In the genomic region with DNA sequence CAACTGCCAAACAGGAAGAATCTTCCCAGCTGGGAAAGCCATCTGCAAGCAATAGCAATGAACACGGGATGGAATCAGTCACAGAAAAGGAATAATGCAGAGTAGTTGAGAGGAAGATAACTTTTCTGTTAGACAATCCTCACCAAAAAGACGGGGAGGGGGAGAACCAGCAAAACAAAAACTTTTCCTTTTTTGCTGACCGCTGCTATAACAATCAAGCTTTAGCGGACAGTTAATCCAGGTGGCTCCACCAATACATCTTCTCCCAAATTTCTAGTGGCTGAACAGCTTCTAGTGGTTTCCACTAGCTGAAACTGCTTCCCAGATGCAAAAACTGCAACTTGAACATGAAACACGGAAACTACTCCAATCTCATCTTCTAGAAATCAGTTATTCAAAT, we compare ENCODE assay signal across 8 cellular contexts. TPM values are rescaled to one million over a fixed set of nuclear protein-coding genes. Genes with fewer than 3 reads are reported as not detected.
DNase-seq lines count a peak whose midpoint lies in the region; ATAC-seq and TF ChIP-seq lines count a peak whose summit lies in the region.

No MANE protein-coding gene starts in this region.

- H3K4me3 ChIP-seq in H7 (ENCODE audit: insufficient read depth, low read depth, low read length), result peak overlapping the region; percentile 97
- H3K4me3 ChIP-seq in skeletal muscle tissue (ENCODE audit: low read length in 3 of 3), result peak overlapping the region; percentile 88 to 97 (median 89)

- H3K27me3 Mint-ChIP-seq in WTC11 (ENCODE audit: low read depth), result no peaks in the 10 kb centered on the region; the same call in 1 of the 2 replicates
- no peaks in the 10 kb centered on the region for H3K27me3 Mint-ChIP-seq in glutamatergic neuron (ENCODE audit: unreplicated experiment)

- H3K9ac ChIP-seq in skeletal muscle tissue (ENCODE audit: low read depth in 1 of 3, low read length in 3 of 3), result peak overlapping the region; percentile 97 to 100 (median 97)

- H3K27me3 ChIP-seq in H7 (ENCODE audit: control insufficient read depth, insufficient read depth, low read length) (no peaks in the 10 kb centered on the region), skeletal muscle tissue (ENCODE audit: control insufficient read depth in 3 of 3, insufficient read depth in 3 of 3, low read length in 3 of 3) (no peaks in the 10 kb centered on the region)

- peaks cover 12% of the 10 kb centered on the region for H3K36me3 Mint-ChIP-seq in WTC11
- H3K36me3 Mint-ChIP-seq in glutamatergic neuron (ENCODE audit: unreplicated experiment), result no peaks in the 10 kb centered on the region

- peak overlapping the region; percentile 89 for H3K27ac ChIP-seq in skeletal muscle tissue (ENCODE audit: low read depth, low read length)

- DNase-seq in H7 (peak; percentile 13), WTC11 (ENCODE audit: low spot score) (no peak), glutamatergic neuron (no peak), AG08395 (ENCODE audit: low spot score) (no peak), DMS79 (lab: John Stamatoyannopoulos, UW) (no peak), mucosa of gallbladder (ENCODE audit: low spot score) (no peak), GDM1 (lab: John Stamatoyannopoulos, UW) (no peak)

- CTCF ChIA-PET in WTC11 (lab: Charles Lee), result interaction anchor here (0.9 to 3.5 kb wide), 5 partner anchors 13 to 170 kb away, joined by 4 to 13 read pairs (median 5); no protein-coding TSS in a partner anchor

- H3K4me1 Mint-ChIP-seq in WTC11 (peaks cover 37% of the 10 kb centered on the region), glutamatergic neuron (ENCODE audit: low read depth, unreplicated experiment) (peaks cover 41% of the 10 kb centered on the region)

- H3K9me3 Mint-ChIP-seq in WTC11 (no peaks in the 10 kb centered on the region), glutamatergic neuron (ENCODE audit: unreplicated experiment) (peaks cover 5% of the 10 kb centered on the region)

- H3K36me3 ChIP-seq in H7 (replicated peaks; ENCODE audit: control insufficient read depth, insufficient read depth, low read length) (peaks cover 9% of the 10 kb centered on the region), skeletal muscle tissue (ENCODE audit: control insufficient read depth in 3 of 3, insufficient read depth in 3 of 3, low read length in 3 of 3) (peaks cover 3 to 16% (median 9%) of the 10 kb centered on the region in 3 donors)

- peak overlapping the region; percentile 94 for H3K27ac Mint-ChIP-seq in WTC11
- H3K27ac Mint-ChIP-seq in glutamatergic neuron (ENCODE audit: unreplicated experiment), result peak overlapping the region; percentile 76

- ATAC-seq in WTC11, result no peak

- peaks cover 59 to 70% (median 63%) of the 10 kb centered on the region in 3 donors for H3K4me1 ChIP-seq in skeletal muscle tissue (ENCODE audit: control insufficient read depth in 3 of 3, insufficient read depth in 3 of 3, low read length in 3 of 3)

- TF ChIP-seq CTCF in WTC11 (IDR thresholded peaks at IDR 0.05), result no peak
- TF ChIP-seq CTCF in glutamatergic neuron (IDR thresholded peaks at IDR 0.05; ENCODE audit: partially characterized antibody, unreplicated experiment), result no peak

- no peaks in the 10 kb centered on the region for H3K9me3 ChIP-seq in skeletal muscle tissue (ENCODE audit: control insufficient read depth in 3 of 3, low read length in 3 of 3)

- POLR2A ChIA-PET in WTC11 (lab: Charles Lee), result interaction anchor here (1.2 to 2.0 kb wide), 2 partner anchors 158 to 170 kb away, joined by 3 to 6 read pairs; a partner anchor contains a TSS

- peak overlapping the region; percentile 96 for H3K4me3 Mint-ChIP-seq in WTC11
- H3K4me3 Mint-ChIP-seq in glutamatergic neuron (ENCODE audit: unreplicated experiment), result peak overlapping the region; percentile 88

TF ChIP-seq in WTC11, 78 proteins besides CTCF, POLR2A, EP300 and RAD21 (continues in another document):
- TF ChIP-seq, protein P1, sequence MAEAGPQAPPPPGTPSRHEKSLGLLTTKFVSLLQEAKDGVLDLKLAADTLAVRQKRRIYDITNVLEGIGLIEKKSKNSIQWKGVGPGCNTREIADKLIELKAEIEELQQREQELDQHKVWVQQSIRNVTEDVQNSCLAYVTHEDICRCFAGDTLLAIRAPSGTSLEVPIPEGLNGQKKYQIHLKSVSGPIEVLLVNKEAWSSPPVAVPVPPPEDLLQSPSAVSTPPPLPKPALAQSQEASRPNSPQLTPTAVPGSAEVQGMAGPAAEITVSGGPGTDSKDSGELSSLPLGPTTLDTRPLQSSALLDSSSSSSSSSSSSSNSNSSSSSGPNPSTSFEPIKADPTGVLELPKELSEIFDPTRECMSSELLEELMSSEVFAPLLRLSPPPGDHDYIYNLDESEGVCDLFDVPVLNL (CRISPR knock-in tag; IDR thresholded peaks at IDR 0.05; ENCODE audit: borderline replicate concordance, low read depth), result no peak
- TF ChIP-seq SP1 (CRISPR knock-in tag; conservative IDR thresholded peaks at IDR 0.05), result no peak
- TF ChIP-seq, protein P2, sequence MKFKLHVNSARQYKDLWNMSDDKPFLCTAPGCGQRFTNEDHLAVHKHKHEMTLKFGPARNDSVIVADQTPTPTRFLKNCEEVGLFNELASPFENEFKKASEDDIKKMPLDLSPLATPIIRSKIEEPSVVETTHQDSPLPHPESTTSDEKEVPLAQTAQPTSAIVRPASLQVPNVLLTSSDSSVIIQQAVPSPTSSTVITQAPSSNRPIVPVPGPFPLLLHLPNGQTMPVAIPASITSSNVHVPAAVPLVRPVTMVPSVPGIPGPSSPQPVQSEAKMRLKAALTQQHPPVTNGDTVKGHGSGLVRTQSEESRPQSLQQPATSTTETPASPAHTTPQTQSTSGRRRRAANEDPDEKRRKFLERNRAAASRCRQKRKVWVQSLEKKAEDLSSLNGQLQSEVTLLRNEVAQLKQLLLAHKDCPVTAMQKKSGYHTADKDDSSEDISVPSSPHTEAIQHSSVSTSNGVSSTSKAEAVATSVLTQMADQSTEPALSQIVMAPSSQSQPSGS (CRISPR knock-in tag; IDR thresholded peaks at IDR 0.05; ENCODE audit: borderline replicate concordance, low read depth), result no peak
- TF ChIP-seq, protein P3, sequence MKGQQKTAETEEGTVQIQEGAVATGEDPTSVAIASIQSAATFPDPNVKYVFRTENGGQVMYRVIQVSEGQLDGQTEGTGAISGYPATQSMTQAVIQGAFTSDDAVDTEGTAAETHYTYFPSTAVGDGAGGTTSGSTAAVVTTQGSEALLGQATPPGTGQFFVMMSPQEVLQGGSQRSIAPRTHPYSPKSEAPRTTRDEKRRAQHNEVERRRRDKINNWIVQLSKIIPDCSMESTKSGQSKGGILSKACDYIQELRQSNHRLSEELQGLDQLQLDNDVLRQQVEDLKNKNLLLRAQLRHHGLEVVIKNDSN (CRISPR knock-in tag; IDR thresholded peaks at IDR 0.05), result no peak
- TF ChIP-seq, protein P4, sequence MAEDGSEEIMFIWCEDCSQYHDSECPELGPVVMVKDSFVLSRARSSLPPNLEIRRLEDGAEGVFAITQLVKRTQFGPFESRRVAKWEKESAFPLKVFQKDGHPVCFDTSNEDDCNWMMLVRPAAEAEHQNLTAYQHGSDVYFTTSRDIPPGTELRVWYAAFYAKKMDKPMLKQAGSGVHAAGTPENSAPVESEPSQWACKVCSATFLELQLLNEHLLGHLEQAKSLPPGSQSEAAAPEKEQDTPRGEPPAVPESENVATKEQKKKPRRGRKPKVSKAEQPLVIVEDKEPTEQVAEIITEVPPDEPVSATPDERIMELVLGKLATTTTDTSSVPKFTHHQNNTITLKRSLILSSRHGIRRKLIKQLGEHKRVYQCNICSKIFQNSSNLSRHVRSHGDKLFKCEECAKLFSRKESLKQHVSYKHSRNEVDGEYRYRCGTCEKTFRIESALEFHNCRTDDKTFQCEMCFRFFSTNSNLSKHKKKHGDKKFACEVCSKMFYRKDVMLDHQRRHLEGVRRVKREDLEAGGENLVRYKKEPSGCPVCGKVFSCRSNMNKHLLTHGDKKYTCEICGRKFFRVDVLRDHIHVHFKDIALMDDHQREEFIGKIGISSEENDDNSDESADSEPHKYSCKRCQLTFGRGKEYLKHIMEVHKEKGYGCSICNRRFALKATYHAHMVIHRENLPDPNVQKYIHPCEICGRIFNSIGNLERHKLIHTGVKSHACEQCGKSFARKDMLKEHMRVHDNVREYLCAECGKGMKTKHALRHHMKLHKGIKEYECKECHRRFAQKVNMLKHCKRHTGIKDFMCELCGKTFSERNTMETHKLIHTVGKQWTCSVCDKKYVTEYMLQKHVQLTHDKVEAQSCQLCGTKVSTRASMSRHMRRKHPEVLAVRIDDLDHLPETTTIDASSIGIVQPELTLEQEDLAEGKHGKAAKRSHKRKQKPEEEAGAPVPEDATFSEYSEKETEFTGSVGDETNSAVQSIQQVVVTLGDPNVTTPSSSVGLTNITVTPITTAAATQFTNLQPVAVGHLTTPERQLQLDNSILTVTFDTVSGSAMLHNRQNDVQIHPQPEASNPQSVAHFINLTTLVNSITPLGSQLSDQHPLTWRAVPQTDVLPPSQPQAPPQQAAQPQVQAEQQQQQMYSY (CRISPR knock-in tag; IDR thresholded peaks at IDR 0.05), result no peak
- no peak for TF ChIP-seq GABPB1 (CRISPR knock-in tag; IDR thresholded peaks at IDR 0.05)
- TF ChIP-seq ZNF423 (CRISPR knock-in tag; IDR thresholded peaks at IDR 0.05), result no peak
- TF ChIP-seq, protein P5, sequence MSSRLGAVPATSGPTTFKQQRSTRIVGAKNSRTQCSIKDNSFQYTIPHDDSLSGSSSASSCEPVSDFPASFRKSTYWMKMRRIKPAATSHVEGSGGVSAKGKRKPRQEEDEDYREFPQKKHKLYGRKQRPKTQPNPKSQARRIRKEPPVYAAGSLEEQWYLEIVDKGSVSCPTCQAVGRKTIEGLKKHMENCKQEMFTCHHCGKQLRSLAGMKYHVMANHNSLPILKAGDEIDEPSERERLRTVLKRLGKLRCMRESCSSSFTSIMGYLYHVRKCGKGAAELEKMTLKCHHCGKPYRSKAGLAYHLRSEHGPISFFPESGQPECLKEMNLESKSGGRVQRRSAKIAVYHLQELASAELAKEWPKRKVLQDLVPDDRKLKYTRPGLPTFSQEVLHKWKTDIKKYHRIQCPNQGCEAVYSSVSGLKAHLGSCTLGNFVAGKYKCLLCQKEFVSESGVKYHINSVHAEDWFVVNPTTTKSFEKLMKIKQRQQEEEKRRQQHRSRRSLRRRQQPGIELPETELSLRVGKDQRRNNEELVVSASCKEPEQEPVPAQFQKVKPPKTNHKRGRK (CRISPR knock-in tag; IDR thresholded peaks at IDR 0.05; ENCODE audit: borderline replicate concordance), result no peak
- no peak for TF ChIP-seq RORB (CRISPR knock-in tag; IDR thresholded peaks at IDR 0.05)
- no peak for TF ChIP-seq EMX1 (CRISPR knock-in tag; IDR thresholded peaks at IDR 0.05)
- no peak for TF ChIP-seq MYBL2 (CRISPR knock-in tag; IDR thresholded peaks at IDR 0.05)

RNA-seq across cellular contexts. Expression of a gene that starts 1.0 kb away (rescaled TPM):
- total RNA-seq in H7 (2014; rRNA removed; shearing (Covaris generic)), result 24.2 and 26.1 TPM in 2 replicates
- total RNA-seq in WTC11 (2021), result 32.9 to 37.0 TPM (median 33.9 TPM) in 3 replicates
- 26.0 TPM for total RNA-seq in glutamatergic neuron (ENCODE audit: unreplicated experiment)
- 20.9 TPM for total RNA-seq in skeletal muscle tissue
- total RNA-seq in mucosa of gallbladder, result 20.3 TPM

RNA-seq across cellular contexts. Expression of a gene that starts 40.2 kb away (rescaled TPM):
- 12.3 and 12.9 TPM in 2 replicates for total RNA-seq in H7 (2014; rRNA removed; shearing (Covaris generic))
- 10.1 to 11.2 TPM (median 11.1 TPM) in 3 replicates for total RNA-seq in WTC11 (2021)
- 45.9 TPM for total RNA-seq in glutamatergic neuron (ENCODE audit: unreplicated experiment)
- 3.7 TPM for total RNA-seq in skeletal muscle tissue
- total RNA-seq in mucosa of gallbladder, result 20.6 TPM
